In the genomic region with DNA sequence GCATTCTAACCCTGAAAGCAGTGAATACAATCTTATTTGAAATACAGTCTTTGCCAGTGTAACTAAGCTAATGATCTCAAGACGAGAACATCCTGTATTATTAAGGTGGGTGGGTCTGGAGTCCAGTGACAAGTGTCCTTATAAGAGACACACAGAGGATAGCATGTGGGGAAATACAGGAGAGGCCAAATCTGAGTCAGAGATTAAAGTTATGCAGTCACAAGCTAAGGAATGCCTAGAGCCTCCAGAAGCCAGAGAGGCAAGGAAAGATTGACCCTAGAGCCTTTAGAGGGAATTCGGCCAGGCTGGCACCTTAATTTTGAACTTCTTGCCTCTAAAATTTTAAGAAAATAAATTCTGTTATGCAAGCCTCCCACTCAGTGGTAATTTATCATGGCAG, we compare ENCODE assay signal across 15 cellular contexts.
DNase-seq lines count a peak whose midpoint lies in the region; ATAC-seq and TF ChIP-seq lines count a peak whose summit lies in the region.
"Had no signal": no experiment of that assay in that cellular context is flagged by ENCODE, and none has a peak within 500 bp of the region (broad histone marks: within the 10 kb centered on the region; RNA-seq: fewer than 3 reads in every experiment).

No MANE protein-coding gene starts in this region.

- no peak overlapping the region for H2AFZ ChIP-seq in GM23248

- no peaks in the 10 kb centered on the region for H3K27me3 ChIP-seq in GM23248 (replicated peaks; ENCODE audit: insufficient read depth)
- H3K27me3 ChIP-seq in RWPE2 (ENCODE audit: insufficient read depth, poor library complexity, severe bottlenecking): no peaks in the 10 kb centered on the region

- H3K4me3 ChIP-seq in GM23248 (no peak overlapping the region), RWPE2 (ENCODE audit: severe bottlenecking) (no peak overlapping the region)

- H3K4me1 ChIP-seq in GM23248 (ENCODE audit: insufficient read depth) (no peaks in the 10 kb centered on the region), RWPE2 (ENCODE audit: insufficient read depth, poor library complexity, severe bottlenecking) (no peaks in the 10 kb centered on the region)

- TF ChIP-seq CTCF in RWPE2 (IDR thresholded peaks at IDR 0.05; ENCODE audit: poor library complexity, severe bottlenecking): no peak

- no peaks in the 10 kb centered on the region for H3K9me2 ChIP-seq in GM23248 (ENCODE audit: insufficient read depth)

- H4K20me1 ChIP-seq in GM23248 (ENCODE audit: insufficient read depth): no peaks in the 10 kb centered on the region

- H3K4me2 ChIP-seq in GM23248 (ENCODE audit: unreplicated experiment): no peak overlapping the region

- in situ Hi-C loops in GM23248 (cut with MboI): no loop called here

- no peaks in the 10 kb centered on the region for H3F3A ChIP-seq in GM23248 (ENCODE audit: insufficient read depth)

- H3K27ac ChIP-seq in GM23248 (no peak overlapping the region), RWPE2 (ENCODE audit: poor library complexity, severe bottlenecking) (no peak overlapping the region)

- no peaks in the 10 kb centered on the region for H3K79me2 ChIP-seq in GM23248 (ENCODE audit: insufficient read depth)

- DNase-seq in GM23248 (peak; percentile 33), RWPE2 (ENCODE audit: low spot score) (no peak), fibroblast of gingiva (ENCODE audit: low read depth) (peak; percentile 12), renal cortical epithelial cell (ENCODE audit: low read depth) (peak; percentile 33), NCI-H446 (lab: John Stamatoyannopoulos, UW) (no peak)
- DNase-seq in activated T-cell treated with anti-CD3 and anti-CD28 coated beads, Interleukin-2, amount 50 U/mL, for 1 hour: no peak
- DNase-seq: ACHN; CD4-positive, alpha-beta memory T cell; DND-41; H9; NCI-H1048; NCI-H345; NCI-H69; SHP77 treated with DMSO at 0.1 percent for 48 hours had no signal

- WGBS in GM23248 (ENCODE audit: low coverage in 1 of 2, low lambda C conversion rate in 2 of 2, missing lambda C conversion rate in 2 of 2), 2 experiments: 59% methylated on average over 2 of the region's 2 CpGs

- H3K36me3 ChIP-seq in GM23248 (ENCODE audit: low read depth) (no peaks in the 10 kb centered on the region), RWPE2 (ENCODE audit: low read depth) (no peaks in the 10 kb centered on the region)

- ATAC-seq in RWPE2 (ENCODE audit: low read depth): peak; percentile 46; the same call in 1 of the 3 replicates
- no peak for ATAC-seq in HG03520 (IDR thresholded peaks at IDR 0.05; ENCODE audit: unreplicated experiment)

- H3K9ac ChIP-seq in GM23248: no peak overlapping the region

- H3K9me3 ChIP-seq in GM23248 (ENCODE audit: low read depth) (no peaks in the 10 kb centered on the region), RWPE2 (ENCODE audit: severe bottlenecking) (no peaks in the 10 kb centered on the region)

Comparison
In these comparisons a context has a peak if more than half of its experiments do, and no peak if none do; other contexts are left out.
1. DNase-seq: peak in GM23248 (single experiment), fibroblast of gingiva (single experiment) and renal cortical epithelial cell (single experiment); none in RWPE2 (single experiment), activated T-cell treated with anti-CD3 and anti-CD28 coated beads, Interleukin-2, amount 50 U/mL, for 1 hour (single experiment) and NCI-H446 (0 of 2).